2 cellular contexts compared by ENCODE assay signal in genomic region chr1:40305451-40305850, GRCh38.
TF ChIP-seq lines count a peak whose summit lies in the region.

No MANE protein-coding gene starts in this region.

TF ChIP-seq in HCT116, 20 proteins besides CTCF, POLR2A, EP300 and RAD21:
- TF ChIP-seq SRF (IDR thresholded peaks at IDR 0.05; ENCODE audit: low read depth): no peak
- TF ChIP-seq ZBTB33 (IDR thresholded peaks at IDR 0.05; ENCODE audit: extremely low read depth, insufficient replicate concordance, low read length): no peak
- TF ChIP-seq SP1 (IDR thresholded peaks at IDR 0.05; ENCODE audit: low read depth): no peak

TF ChIP-seq in SK-N-SH, 30 proteins besides CTCF, POLR2A, EP300 and RAD21:
- no peak for TF ChIP-seq JUND (IDR thresholded peaks at IDR 0.05)
- TF ChIP-seq TEAD4 (IDR thresholded peaks at IDR 0.05; ENCODE audit: borderline replicate concordance, insufficient read depth): no peak
- TF ChIP-seq TAF1 (IDR thresholded peaks at IDR 0.05; ENCODE audit: borderline replicate concordance, low read depth, low read length): no peak
- TF ChIP-seq RFX5 (IDR thresholded peaks at IDR 0.05; ENCODE audit: low read length): no peak
- TF ChIP-seq RXRA (IDR thresholded peaks at IDR 0.05; ENCODE audit: borderline replicate concordance, low read depth): no peak
